1 cellular context compared by ENCODE assay signal in genomic region chr6:137874204-137875001, GRCh38.
TF ChIP-seq lines count a peak whose summit lies in the region.

No MANE protein-coding gene starts in this region.

TF ChIP-seq in GM12878, 131 proteins besides CTCF, POLR2A, EP300 and RAD21 (continued from another document):
- TF ChIP-seq HCFC1 (IDR thresholded peaks at IDR 0.05; ENCODE audit: low read length), result no peak
- TF ChIP-seq SMAD1 (IDR thresholded peaks at IDR 0.05; ENCODE audit: low read depth, partially characterized antibody), result peak; percentile 14
- TF ChIP-seq POLR2AphosphoS5 (IDR thresholded peaks at IDR 0.05; ENCODE audit: low read length), result peak; percentile 73
- no peak; the same call in none of the 2 replicates for TF ChIP-seq NKRF (conservative IDR thresholded peaks at IDR 0.05)
- peak; percentile 20; the same call in 1 of the 2 replicates for TF ChIP-seq POLR2AphosphoS2 (IDR thresholded peaks at IDR 0.05; ENCODE audit: low read depth, low read length)
- peak in 1 of 2 experiments; percentile 42; a peak in 2 of 4 replicates for TF ChIP-seq IKZF2 (IDR thresholded peaks at IDR 0.05)
- TF ChIP-seq BACH1 (IDR thresholded peaks at IDR 0.05; ENCODE audit: borderline replicate concordance), result 0 out of 2 replicates have a peak, but pooled peaks have one; percentile 30
- TF ChIP-seq RUNX3 (IDR thresholded peaks at IDR 0.05; ENCODE audit: low read length), result peak; percentile 23; the same call in 1 of the 2 replicates
